ENCODE assay signal across 8 cellular contexts in the genomic region with DNA sequence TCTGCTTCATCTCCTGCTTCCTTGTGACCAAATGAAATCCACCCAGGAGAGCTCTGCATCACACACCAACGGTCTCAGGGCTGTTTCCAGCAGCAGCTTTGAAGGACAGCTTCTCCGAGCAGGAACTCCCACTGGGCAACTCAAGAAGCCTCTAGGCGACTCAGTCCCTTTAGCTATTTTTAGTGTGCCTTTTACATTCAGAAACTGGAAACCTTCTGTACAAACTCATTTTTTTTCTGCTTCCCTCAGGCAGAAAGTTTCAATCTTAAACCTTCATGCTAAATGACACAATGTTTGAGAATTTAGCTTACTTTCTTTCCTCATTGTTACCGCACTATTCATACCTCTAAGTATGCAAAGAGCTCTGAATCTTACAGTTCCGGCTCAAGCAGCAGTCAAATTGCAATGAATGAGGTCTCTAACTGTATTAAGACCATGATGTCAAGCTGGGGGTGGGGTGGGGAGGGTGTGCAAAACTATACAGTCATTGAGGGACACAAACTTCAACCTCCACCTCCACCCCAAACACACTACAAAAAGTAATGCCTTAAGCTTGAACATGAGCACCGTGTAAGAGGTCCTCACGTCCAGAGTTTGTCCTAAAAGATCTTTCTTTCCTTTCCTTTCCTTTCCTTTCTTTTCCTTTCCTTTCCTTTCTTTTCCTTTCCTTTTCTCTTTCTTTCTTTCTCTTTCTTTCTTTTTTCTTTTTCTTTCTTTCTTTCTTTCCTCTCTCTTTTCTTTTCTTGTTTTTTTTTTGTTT. TPM values are rescaled to one million over a fixed set of nuclear protein-coding genes. Genes with fewer than 3 reads are reported as not detected.
A peak's percentile ranks its signal among the peaks of the same experiment; 100 is the strongest.
DNase-seq lines count a peak whose midpoint lies in the region; ATAC-seq, FAIRE-seq and TF ChIP-seq lines count a peak whose summit lies in the region.

No MANE protein-coding gene starts in this region.

- ATAC-seq in GM21381 (IDR thresholded peaks at IDR 0.05; ENCODE audit: unreplicated experiment) (peak; percentile 58), HG03521 (IDR thresholded peaks at IDR 0.05; ENCODE audit: unreplicated experiment) (peak; percentile 62)
- ATAC-seq in stimulated activated naive B cell treated with anti-CD40 and anti-IgM and Interleukin-4, amounts not matched to agents 10 μg/mL and 1 μg/mL and 100 μg/mL, for 72 hours (replicated peaks), result peak; percentile 62 to 66

- TF ChIP-seq CTCF in GM10266 (IDR thresholded peaks at IDR 0.05; ENCODE audit: control insufficient read depth, insufficient read depth, low read depth, missing control alignments), result no peak
- no peak for TF ChIP-seq CTCF in bronchial epithelial cell (IDR thresholded peaks at IDR 0.05; ENCODE audit: insufficient read depth, low read length, severe bottlenecking)
- TF ChIP-seq CTCF in nephron progenitor cell (IDR thresholded peaks at IDR 0.05), result no peak
- no peak for TF ChIP-seq CTCF in suprapubic skin (IDR thresholded peaks at IDR 0.05)

- no peak for TF ChIP-seq POLR2A in suprapubic skin (IDR thresholded peaks at IDR 0.05)

- WGBS in suprapubic skin, result 66% methylated on average over 7 of the region's 7 CpGs

- peak; percentile 65 for DNase-seq in GM10266 (ENCODE audit: extremely low spot score)
- DNase-seq in bronchial epithelial cell (ENCODE audit: low read depth), result peak; percentile 97
- no peak for DNase-seq in stimulated activated naive B cell treated with anti-CD40 and anti-IgM and Interleukin-4, amounts not matched to agents 10 μg/mL and 1 μg/mL and 100 μg/mL, for 72 hours
- DNase-seq in nephron progenitor cell, result no peak
- DNase-seq in suprapubic skin (ENCODE audit: low spot score in 2 of 2), result no peak
- DNase-seq in stimulated activated naive CD4-positive, alpha-beta T cell treated with Interleukin-2 at 50 U/mL for 16 hours (lab: John Stamatoyannopoulos, UW), result no peak

- peaks cover 37 to 57% of the 10 kb centered on the region in 2 donors for H3K4me1 Mint-ChIP-seq in stimulated activated naive B cell treated with anti-CD40 and anti-IgM and Interleukin-4, amounts not matched to agents 10 μg/mL and 1 μg/mL and 100 μg/mL, for 72 hours
- H3K4me1 Mint-ChIP-seq in nephron progenitor cell, result peaks cover 37% of the 10 kb centered on the region

- H3K4me1 ChIP-seq in suprapubic skin, result peaks cover 23% of the 10 kb centered on the region

- H3K27me3 ChIP-seq in bronchial epithelial cell (ENCODE audit: control insufficient read depth, insufficient read depth, low read length) (no peaks in the 10 kb centered on the region), suprapubic skin (no peaks in the 10 kb centered on the region)

- TF ChIP-seq EP300 in suprapubic skin (IDR thresholded peaks at IDR 0.05), result no peak

- no peaks in the 10 kb centered on the region for H3K36me3 Mint-ChIP-seq in stimulated activated naive B cell treated with anti-CD40 and anti-IgM and Interleukin-4, amounts not matched to agents 10 μg/mL and 1 μg/mL and 100 μg/mL, for 72 hours
- no peaks in the 10 kb centered on the region for H3K36me3 Mint-ChIP-seq in nephron progenitor cell (ENCODE audit: low read depth)

- H3K4me3 Mint-ChIP-seq in stimulated activated naive B cell treated with anti-CD40 and anti-IgM and Interleukin-4, amounts not matched to agents 10 μg/mL and 1 μg/mL and 100 μg/mL, for 72 hours, result peak overlapping the region; percentile 45 to 51
- H3K4me3 Mint-ChIP-seq in nephron progenitor cell, result no peak overlapping the region

- no peaks in the 10 kb centered on the region for H3K27me3 Mint-ChIP-seq in stimulated activated naive B cell treated with anti-CD40 and anti-IgM and Interleukin-4, amounts not matched to agents 10 μg/mL and 1 μg/mL and 100 μg/mL, for 72 hours
- H3K27me3 Mint-ChIP-seq in nephron progenitor cell (ENCODE audit: low read depth, poor library complexity), result peaks cover 3% of the 10 kb centered on the region

- H3K4me3 ChIP-seq in bronchial epithelial cell (ENCODE audit: low read depth, low read length) (no peak overlapping the region), suprapubic skin (no peak overlapping the region)

- H3K36me3 ChIP-seq in bronchial epithelial cell (ENCODE audit: control insufficient read depth, insufficient read depth, low read length), result no peaks in the 10 kb centered on the region
- H3K36me3 ChIP-seq in suprapubic skin, result no peaks in the 10 kb centered on the region

- H3K9me3 Mint-ChIP-seq in stimulated activated naive B cell treated with anti-CD40 and anti-IgM and Interleukin-4, amounts not matched to agents 10 μg/mL and 1 μg/mL and 100 μg/mL, for 72 hours, result peaks cover 0 to 1% of the 10 kb centered on the region in 2 donors
- no peaks in the 10 kb centered on the region for H3K9me3 Mint-ChIP-seq in nephron progenitor cell

- peak overlapping the region; percentile 93 for H3K27ac Mint-ChIP-seq in stimulated activated naive B cell treated with anti-CD40 and anti-IgM and Interleukin-4, amounts not matched to agents 10 μg/mL and 1 μg/mL and 100 μg/mL, for 72 hours
- H3K27ac Mint-ChIP-seq in nephron progenitor cell, result no peak overlapping the region

- no peak for FAIRE-seq in bronchial epithelial cell (lab: Jason Lieb, UNC)

- H3K9me3 ChIP-seq in suprapubic skin, result no peaks in the 10 kb centered on the region

- no peak overlapping the region for H3K27ac ChIP-seq in suprapubic skin

RNA-seq across cellular contexts. Expression of a gene that starts 16.4 kb away (rescaled TPM):
- total RNA-seq in bronchial epithelial cell (9.1 and 15.0 TPM in 2 replicates), suprapubic skin (10 to 100 TPM; 21.1 to 78.2 (median 23.5) TPM)

Comparison
In these comparisons a context has a peak if more than half of its experiments do, and no peak if none do; other contexts are left out.
1. DNase-seq: peak in GM10266 (single experiment) and bronchial epithelial cell (single experiment); none in stimulated activated naive B cell treated with anti-CD40 and anti-IgM and Interleukin-4, amounts not matched to agents 10 μg/mL and 1 μg/mL and 100 μg/mL, for 72 hours (single experiment), nephron progenitor cell (single experiment), suprapubic skin (0 of 2) and stimulated activated naive CD4-positive, alpha-beta T cell treated with Interleukin-2 at 50 U/mL for 16 hours (single experiment).
2. Peak in every context shown above with its lines, with median percentiles within 50 percentile points of each other: ATAC-seq.